1 cellular context compared by ENCODE assay signal in the genomic region with DNA sequence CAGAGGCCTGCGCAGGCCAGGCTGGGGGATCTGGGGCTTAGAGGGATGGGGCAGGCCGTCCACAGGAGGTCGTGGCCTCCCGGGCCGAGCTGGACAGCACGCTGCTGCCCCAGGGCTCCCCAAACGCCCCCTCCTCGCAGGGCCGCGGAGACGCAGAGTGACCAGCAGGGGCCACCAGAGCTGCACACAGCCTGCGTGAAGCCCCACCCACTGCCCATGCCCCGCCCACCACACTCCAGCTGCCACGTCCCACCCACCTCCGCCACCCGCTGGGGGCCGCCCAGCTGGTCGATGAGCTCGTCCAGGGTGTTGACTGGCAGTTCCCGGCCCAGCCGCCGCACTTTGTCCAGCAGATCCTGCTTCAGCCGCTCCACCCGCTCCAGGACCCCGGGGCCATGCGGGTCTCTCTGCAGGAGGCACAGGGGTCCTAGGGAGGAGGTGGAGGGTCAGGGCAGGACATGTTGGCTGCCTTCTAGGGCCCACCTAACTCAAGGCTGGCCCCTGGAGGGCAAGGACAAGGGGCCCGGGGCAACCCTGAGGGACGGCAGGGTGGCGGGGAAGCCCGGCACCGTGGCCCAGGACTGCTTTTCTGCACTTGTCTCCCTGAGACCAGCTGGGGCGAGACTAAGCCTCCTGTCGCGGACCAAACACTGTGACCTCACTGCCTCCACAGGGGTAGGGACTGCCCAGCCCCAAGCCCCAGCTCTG.
TF ChIP-seq lines count a peak whose summit lies in the region.

No MANE protein-coding gene starts in this region.

TF ChIP-seq in HepG2, 621 proteins besides CTCF, POLR2A, EP300 and RAD21 (continued from another document and continues in another):
- TF ChIP-seq ZNF367 (CRISPR knock-in tag; IDR thresholded peaks at IDR 0.05; ENCODE audit: borderline replicate concordance) (no peak), FOXO1 (CRISPR knock-in tag; IDR thresholded peaks at IDR 0.05) (peak; percentile 83; the same call in 1 of the 2 replicates), ZNF543 (CRISPR knock-in tag; IDR thresholded peaks at IDR 0.05) (peak; percentile 58; the same call in 1 of the 2 replicates), ZMAT3 (CRISPR knock-in tag; conservative IDR thresholded peaks at IDR 0.05) (no peak; the same call in 1 of the 2 replicates), EZH2 (conservative IDR thresholded peaks at IDR 0.05; ENCODE audit: low read depth, low read length) (no peak), ZNF256 (CRISPR knock-in tag; conservative IDR thresholded peaks at IDR 0.05) (no peak), REPIN1 (CRISPR knock-in tag; IDR thresholded peaks at IDR 0.05; ENCODE audit: borderline replicate concordance, low read depth) (peak; percentile 83), ZSCAN22 (CRISPR knock-in tag; IDR thresholded peaks at IDR 0.05) (no peak), GTF2F1 (IDR thresholded peaks at IDR 0.05; ENCODE audit: low read length) (no peak), KDM3A (CRISPR knock-in tag; IDR thresholded peaks at IDR 0.05; ENCODE audit: low read depth) (peak; percentile 97; the same call in 1 of the 2 replicates), AGO1 (IDR thresholded peaks at IDR 0.05; ENCODE audit: low read depth, low read length, poor library complexity, severe bottlenecking) (peak; percentile 51), ZNF616 (CRISPR knock-in tag; IDR thresholded peaks at IDR 0.05; ENCODE audit: low read depth) (no peak), NFATC3 (CRISPR knock-in tag; IDR thresholded peaks at IDR 0.05) (no peak), IKZF1 (IDR thresholded peaks at IDR 0.05) (no peak), CBX1 (IDR thresholded peaks at IDR 0.05; ENCODE audit: low read depth) (peak; percentile 27), ZNF446 (CRISPR knock-in tag; IDR thresholded peaks at IDR 0.05) (no peak), ZNF350 (CRISPR knock-in tag; IDR thresholded peaks at IDR 0.05; ENCODE audit: borderline replicate concordance, low read depth) (peak; percentile 66), ZNF570 (CRISPR knock-in tag; IDR thresholded peaks at IDR 0.05; ENCODE audit: borderline replicate concordance) (no peak)
- TF ChIP-seq, protein P1, sequence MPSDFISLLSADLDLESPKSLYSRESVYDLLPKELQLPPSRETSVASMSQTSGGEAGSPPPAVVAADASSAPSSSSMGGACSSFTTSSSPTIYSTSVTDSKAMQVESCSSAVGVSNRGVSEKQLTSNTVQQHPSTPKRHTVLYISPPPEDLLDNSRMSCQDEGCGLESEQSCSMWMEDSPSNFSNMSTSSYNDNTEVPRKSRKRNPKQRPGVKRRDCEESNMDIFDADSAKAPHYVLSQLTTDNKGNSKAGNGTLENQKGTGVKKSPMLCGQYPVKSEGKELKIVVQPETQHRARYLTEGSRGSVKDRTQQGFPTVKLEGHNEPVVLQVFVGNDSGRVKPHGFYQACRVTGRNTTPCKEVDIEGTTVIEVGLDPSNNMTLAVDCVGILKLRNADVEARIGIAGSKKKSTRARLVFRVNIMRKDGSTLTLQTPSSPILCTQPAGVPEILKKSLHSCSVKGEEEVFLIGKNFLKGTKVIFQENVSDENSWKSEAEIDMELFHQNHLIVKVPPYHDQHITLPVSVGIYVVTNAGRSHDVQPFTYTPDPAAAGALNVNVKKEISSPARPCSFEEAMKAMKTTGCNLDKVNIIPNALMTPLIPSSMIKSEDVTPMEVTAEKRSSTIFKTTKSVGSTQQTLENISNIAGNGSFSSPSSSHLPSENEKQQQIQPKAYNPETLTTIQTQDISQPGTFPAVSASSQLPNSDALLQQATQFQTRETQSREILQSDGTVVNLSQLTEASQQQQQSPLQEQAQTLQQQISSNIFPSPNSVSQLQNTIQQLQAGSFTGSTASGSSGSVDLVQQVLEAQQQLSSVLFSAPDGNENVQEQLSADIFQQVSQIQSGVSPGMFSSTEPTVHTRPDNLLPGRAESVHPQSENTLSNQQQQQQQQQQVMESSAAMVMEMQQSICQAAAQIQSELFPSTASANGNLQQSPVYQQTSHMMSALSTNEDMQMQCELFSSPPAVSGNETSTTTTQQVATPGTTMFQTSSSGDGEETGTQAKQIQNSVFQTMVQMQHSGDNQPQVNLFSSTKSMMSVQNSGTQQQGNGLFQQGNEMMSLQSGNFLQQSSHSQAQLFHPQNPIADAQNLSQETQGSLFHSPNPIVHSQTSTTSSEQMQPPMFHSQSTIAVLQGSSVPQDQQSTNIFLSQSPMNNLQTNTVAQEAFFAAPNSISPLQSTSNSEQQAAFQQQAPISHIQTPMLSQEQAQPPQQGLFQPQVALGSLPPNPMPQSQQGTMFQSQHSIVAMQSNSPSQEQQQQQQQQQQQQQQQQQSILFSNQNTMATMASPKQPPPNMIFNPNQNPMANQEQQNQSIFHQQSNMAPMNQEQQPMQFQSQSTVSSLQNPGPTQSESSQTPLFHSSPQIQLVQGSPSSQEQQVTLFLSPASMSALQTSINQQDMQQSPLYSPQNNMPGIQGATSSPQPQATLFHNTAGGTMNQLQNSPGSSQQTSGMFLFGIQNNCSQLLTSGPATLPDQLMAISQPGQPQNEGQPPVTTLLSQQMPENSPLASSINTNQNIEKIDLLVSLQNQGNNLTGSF (CRISPR knock-in tag; IDR thresholded peaks at IDR 0.05) = no peak
- TF ChIP-seq, protein P2, sequence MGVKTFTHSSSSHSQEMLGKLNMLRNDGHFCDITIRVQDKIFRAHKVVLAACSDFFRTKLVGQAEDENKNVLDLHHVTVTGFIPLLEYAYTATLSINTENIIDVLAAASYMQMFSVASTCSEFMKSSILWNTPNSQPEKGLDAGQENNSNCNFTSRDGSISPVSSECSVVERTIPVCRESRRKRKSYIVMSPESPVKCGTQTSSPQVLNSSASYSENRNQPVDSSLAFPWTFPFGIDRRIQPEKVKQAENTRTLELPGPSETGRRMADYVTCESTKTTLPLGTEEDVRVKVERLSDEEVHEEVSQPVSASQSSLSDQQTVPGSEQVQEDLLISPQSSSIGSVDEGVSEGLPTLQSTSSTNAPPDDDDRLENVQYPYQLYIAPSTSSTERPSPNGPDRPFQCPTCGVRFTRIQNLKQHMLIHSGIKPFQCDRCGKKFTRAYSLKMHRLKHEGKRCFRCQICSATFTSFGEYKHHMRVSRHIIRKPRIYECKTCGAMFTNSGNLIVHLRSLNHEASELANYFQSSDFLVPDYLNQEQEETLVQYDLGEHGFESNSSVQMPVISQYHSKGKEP (CRISPR knock-in tag; IDR thresholded peaks at IDR 0.05) = no peak
- TF ChIP-seq, protein P3, sequence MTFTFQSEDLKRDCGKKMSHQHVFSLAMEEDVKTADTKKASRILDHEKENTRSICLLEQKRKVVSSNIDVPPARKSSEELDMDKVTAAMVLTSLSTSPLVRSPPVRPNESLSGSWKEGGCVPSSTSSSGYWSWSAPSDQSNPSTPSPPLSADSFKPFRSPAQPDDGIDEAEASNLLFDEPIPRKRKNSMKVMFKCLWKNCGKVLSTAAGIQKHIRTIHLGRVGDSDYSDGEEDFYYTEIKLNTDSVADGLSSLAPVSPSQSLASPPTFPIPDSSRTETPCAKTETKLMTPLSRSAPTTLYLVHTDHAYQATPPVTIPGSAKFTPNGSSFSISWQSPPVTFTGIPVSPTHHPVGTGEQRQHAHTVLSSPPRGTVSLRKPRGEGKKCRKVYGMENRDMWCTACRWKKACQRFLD (CRISPR knock-in tag; IDR thresholded peaks at IDR 0.05; ENCODE audit: borderline replicate concordance) = peak; percentile 59; the same call in 1 of the 2 replicates
- TF ChIP-seq, protein P4, sequence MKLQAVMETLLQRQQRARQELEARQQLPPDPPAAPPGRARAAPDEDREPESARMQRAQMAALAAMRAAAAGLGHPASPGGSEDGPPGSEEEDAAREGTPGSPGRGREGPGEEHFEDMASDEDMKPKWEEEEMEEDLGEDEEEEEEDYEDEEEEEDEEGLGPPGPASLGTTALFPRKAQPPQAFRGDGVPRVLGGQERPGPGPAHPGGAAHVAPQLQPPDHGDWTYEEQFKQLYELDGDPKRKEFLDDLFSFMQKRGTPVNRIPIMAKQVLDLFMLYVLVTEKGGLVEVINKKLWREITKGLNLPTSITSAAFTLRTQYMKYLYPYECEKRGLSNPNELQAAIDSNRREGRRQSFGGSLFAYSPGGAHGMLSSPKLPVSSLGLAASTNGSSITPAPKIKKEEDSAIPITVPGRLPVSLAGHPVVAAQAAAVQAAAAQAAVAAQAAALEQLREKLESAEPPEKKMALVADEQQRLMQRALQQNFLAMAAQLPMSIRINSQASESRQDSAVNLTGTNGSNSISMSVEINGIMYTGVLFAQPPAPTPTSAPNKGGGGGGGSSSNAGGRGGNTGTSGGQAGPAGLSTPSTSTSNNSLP (IDR thresholded peaks at IDR 0.05; ENCODE audit: low read depth, low read length) = no peak
- TF ChIP-seq, protein P5, sequence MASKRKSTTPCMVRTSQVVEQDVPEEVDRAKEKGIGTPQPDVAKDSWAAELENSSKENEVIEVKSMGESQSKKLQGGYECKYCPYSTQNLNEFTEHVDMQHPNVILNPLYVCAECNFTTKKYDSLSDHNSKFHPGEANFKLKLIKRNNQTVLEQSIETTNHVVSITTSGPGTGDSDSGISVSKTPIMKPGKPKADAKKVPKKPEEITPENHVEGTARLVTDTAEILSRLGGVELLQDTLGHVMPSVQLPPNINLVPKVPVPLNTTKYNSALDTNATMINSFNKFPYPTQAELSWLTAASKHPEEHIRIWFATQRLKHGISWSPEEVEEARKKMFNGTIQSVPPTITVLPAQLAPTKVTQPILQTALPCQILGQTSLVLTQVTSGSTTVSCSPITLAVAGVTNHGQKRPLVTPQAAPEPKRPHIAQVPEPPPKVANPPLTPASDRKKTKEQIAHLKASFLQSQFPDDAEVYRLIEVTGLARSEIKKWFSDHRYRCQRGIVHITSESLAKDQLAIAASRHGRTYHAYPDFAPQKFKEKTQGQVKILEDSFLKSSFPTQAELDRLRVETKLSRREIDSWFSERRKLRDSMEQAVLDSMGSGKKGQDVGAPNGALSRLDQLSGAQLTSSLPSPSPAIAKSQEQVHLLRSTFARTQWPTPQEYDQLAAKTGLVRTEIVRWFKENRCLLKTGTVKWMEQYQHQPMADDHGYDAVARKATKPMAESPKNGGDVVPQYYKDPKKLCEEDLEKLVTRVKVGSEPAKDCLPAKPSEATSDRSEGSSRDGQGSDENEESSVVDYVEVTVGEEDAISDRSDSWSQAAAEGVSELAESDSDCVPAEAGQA (IDR thresholded peaks at IDR 0.05; ENCODE audit: low read depth) = no peak
- TF ChIP-seq, protein P5 (CRISPR knock-in tag; IDR thresholded peaks at IDR 0.05; ENCODE audit: borderline replicate concordance) = no peak
- TF ChIP-seq, protein P6, sequence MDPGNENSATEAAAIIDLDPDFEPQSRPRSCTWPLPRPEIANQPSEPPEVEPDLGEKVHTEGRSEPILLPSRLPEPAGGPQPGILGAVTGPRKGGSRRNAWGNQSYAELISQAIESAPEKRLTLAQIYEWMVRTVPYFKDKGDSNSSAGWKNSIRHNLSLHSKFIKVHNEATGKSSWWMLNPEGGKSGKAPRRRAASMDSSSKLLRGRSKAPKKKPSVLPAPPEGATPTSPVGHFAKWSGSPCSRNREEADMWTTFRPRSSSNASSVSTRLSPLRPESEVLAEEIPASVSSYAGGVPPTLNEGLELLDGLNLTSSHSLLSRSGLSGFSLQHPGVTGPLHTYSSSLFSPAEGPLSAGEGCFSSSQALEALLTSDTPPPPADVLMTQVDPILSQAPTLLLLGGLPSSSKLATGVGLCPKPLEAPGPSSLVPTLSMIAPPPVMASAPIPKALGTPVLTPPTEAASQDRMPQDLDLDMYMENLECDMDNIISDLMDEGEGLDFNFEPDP (CRISPR knock-in tag; conservative IDR thresholded peaks at IDR 0.05) = no peak
- TF ChIP-seq, protein P7, sequence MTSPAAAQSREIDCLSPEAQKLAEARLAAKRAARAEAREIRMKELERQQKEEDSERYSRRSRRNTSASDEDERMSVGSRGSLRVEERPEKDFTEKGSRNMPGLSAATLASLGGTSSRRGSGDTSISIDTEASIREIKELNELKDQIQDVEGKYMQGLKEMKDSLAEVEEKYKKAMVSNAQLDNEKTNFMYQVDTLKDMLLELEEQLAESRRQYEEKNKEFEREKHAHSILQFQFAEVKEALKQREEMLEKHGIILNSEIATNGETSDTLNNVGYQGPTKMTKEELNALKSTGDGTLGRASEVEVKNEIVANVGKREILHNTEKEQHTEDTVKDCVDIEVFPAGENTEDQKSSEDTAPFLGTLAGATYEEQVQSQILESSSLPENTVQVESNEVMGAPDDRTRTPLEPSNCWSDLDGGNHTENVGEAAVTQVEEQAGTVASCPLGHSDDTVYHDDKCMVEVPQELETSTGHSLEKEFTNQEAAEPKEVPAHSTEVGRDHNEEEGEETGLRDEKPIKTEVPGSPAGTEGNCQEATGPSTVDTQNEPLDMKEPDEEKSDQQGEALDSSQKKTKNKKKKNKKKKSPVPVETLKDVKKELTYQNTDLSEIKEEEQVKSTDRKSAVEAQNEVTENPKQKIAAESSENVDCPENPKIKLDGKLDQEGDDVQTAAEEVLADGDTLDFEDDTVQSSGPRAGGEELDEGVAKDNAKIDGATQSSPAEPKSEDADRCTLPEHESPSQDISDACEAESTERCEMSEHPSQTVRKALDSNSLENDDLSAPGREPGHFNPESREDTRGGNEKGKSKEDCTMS (CRISPR knock-in tag; conservative IDR thresholded peaks at IDR 0.05) = no peak
- TF ChIP-seq, protein P8, sequence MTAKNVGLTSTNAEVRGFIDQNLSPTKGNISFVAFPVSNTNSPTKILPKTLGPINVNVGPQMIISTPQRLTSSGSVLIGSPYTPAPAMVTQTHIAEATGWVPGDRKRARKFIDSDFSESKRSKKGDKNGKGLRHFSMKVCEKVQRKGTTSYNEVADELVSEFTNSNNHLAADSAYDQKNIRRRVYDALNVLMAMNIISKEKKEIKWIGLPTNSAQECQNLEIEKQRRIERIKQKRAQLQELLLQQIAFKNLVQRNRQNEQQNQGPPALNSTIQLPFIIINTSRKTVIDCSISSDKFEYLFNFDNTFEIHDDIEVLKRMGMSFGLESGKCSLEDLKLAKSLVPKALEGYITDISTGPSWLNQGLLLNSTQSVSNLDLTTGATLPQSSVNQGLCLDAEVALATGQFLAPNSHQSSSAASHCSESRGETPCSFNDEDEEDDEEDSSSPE (CRISPR knock-in tag; IDR thresholded peaks at IDR 0.05) = peak; percentile 44; the same call in 1 of the 2 replicates
